In genomic region chr20:32580970-32581838, GRCh38 we compare ENCODE assay signal across 1 cellular context.
TF ChIP-seq lines count a peak whose summit lies in the region.

No MANE protein-coding gene starts in this region.

TF ChIP-seq in K562, 482 proteins besides CTCF, POLR2A, EP300 and RAD21 (continued from another document and continues in another):
- TF ChIP-seq ZBTB40 (IDR thresholded peaks at IDR 0.05) (no peak), ZBTB40 (CRISPR knock-in tag; IDR thresholded peaks at IDR 0.05) (no peak), NFIC (IDR thresholded peaks at IDR 0.05) (peak; percentile 57), ZEB2 (IDR thresholded peaks at IDR 0.05) (no peak), TAF9B (IDR thresholded peaks at IDR 0.05; ENCODE audit: partially characterized antibody) (no peak), FOXP1 (CRISPR knock-in tag; IDR thresholded peaks at IDR 0.05) (0 out of 2 replicates have a peak, but pooled peaks have one; percentile 24), KLF16 (IDR thresholded peaks at IDR 0.05) (peak; percentile 66), NR2C1 (IDR thresholded peaks at IDR 0.05) (peak; percentile 49), NR2C1 (tag; IDR thresholded peaks at IDR 0.05) (0 out of 2 replicates have a peak, but pooled peaks have one; percentile 34), RUNX1 (IDR thresholded peaks at IDR 0.05; ENCODE audit: low read depth) (peak; percentile 28; the same call in 1 of the 2 replicates), PCBP1 (IDR thresholded peaks at IDR 0.05; ENCODE audit: low read depth, low read length, poor library complexity, severe bottlenecking) (peak; percentile 40), HNRNPLL (IDR thresholded peaks at IDR 0.05; ENCODE audit: low read depth, low read length, poor library complexity, severe bottlenecking) (no peak), MEIS2 (IDR thresholded peaks at IDR 0.05; ENCODE audit: partially characterized antibody) (peak; percentile 54), ETS1 (conservative IDR thresholded peaks at IDR 0.05; ENCODE audit: control insufficient read depth, low read depth, low read length) (peak; percentile 31; the same call in 1 of the 2 replicates), MNT (conservative IDR thresholded peaks at IDR 0.05) (peak in 1 of 2 experiments; percentile 67; a peak in 2 of 4 replicates), SMAD4 (CRISPR knock-in tag; conservative IDR thresholded peaks at IDR 0.05) (0 out of 2 replicates have a peak, but pooled peaks have one; percentile 44), TCF3 (CRISPR knock-in tag; IDR thresholded peaks at IDR 0.05) (peak; percentile 75), PKNOX1 (IDR thresholded peaks at IDR 0.05) (peak; percentile 48; the same call in 1 of the 2 replicates), HMBOX1 (IDR thresholded peaks at IDR 0.05) (peak; percentile 35; the same call in 1 of the 2 replicates), ZNF175 (CRISPR knock-in tag; IDR thresholded peaks at IDR 0.05; ENCODE audit: low read depth) (peak; percentile 63; the same call in 1 of the 2 replicates), ZNF77 (CRISPR knock-in tag; IDR thresholded peaks at IDR 0.05) (no peak), ARID4B (CRISPR knock-in tag; IDR thresholded peaks at IDR 0.05) (peak; percentile 66), ZBTB11 (CRISPR knock-in tag; IDR thresholded peaks at IDR 0.05) (peak in 1 of 3 experiments; percentile 26; a peak in 1 of 6 replicates), MBD2 (IDR thresholded peaks at IDR 0.05; ENCODE audit: borderline replicate concordance, low read depth) (0 out of 2 replicates have a peak, but pooled peaks have one; percentile 50), ETV6 (IDR thresholded peaks at IDR 0.05; ENCODE audit: borderline replicate concordance in 1 of 2, low read depth in 2 of 2, low read length in 1 of 2) (peak; percentile 7 to 37; a peak in 1 of 4 replicates), ETV6 (CRISPR knock-in tag; IDR thresholded peaks at IDR 0.05; ENCODE audit: borderline replicate concordance) (no peak), MLLT1 (IDR thresholded peaks at IDR 0.05) (peak in 1 of 2 experiments; percentile 62; a peak in 1 of 4 replicates), NRF1 (conservative IDR thresholded peaks at IDR 0.05 in 1 of 2, IDR thresholded peaks at IDR 0.05 in 1 of 2) (peak; percentile 28 to 34; a peak in 2 of 4 replicates), CBFB (CRISPR knock-in tag; IDR thresholded peaks at IDR 0.05) (peak; percentile 74; the same call in 1 of the 2 replicates)
